ENCODE assay signal across 16 cellular contexts in the genomic region with DNA sequence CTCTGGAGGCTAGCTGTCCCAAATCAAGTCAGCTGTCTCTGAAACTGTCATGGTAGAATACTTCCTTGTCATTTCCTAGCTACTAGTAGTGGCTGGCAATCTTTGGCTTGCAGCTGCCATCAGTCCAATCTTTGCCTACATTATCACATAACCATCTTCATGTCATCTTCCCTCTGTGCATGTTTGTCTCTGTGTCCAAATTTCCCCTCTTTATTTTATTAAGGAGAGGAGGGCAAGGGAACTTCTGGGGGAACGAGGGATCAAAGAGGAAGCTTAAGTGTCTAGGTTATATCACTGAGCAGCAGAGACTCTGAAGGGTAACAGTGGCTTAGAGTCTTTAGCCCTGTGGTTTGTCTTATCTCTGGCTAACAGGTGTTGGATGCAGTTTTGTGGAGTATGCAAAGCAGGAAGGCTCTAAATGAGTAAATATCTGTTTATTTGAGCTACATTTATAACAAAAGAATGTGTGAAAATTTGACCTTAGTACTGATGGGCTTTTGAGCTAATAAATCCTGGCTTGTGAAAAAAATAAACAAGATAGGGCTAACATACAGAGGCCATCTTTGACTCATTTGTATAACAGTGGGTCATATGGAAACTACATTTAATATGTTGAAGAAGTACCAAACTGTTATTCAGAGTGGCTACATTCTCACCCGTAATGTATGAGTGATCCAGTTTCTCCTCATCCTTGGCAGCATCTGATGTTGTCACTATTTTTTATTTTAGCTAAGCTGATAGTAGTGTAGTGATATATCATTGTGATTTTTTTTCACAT. TPM values are rescaled to one million over a fixed set of nuclear protein-coding genes. Genes with fewer than 3 reads are reported as not detected.
DNase-seq lines count a peak whose midpoint lies in the region; ATAC-seq lines count a peak whose summit lies in the region.
"Had no signal": no experiment of that assay in that cellular context is flagged by ENCODE, and none has a peak within 500 bp of the region (broad histone marks: within the 10 kb centered on the region; RNA-seq: fewer than 3 reads in every experiment).

No MANE protein-coding gene starts in this region.

- no peaks in the 10 kb centered on the region for H3K36me3 Mint-ChIP-seq in CD8-positive, alpha-beta memory T cell

- H3K4me3 Mint-ChIP-seq in CD8-positive, alpha-beta memory T cell: no peak overlapping the region
- H3K4me3 Mint-ChIP-seq: activated CD4-positive, alpha-beta T cell treated with anti-CD3 and anti-CD28 coated beads for 36 hours had no signal

- CTCF ChIA-PET in CD8-positive, alpha-beta memory T cell (lab: Charles Lee): interaction anchor here (0.8 kb wide), 1 partner anchor 23 kb away, joined by 3 read pairs; no protein-coding TSS in a partner anchor

- peak; percentile 87 for ATAC-seq in GM18499 (IDR thresholded peaks at IDR 0.05; ENCODE audit: insufficient read depth, unreplicated experiment)
- peak; percentile 97 for ATAC-seq in GM19455 (IDR thresholded peaks at IDR 0.05; ENCODE audit: unreplicated experiment)
- ATAC-seq in HG02870 (IDR thresholded peaks at IDR 0.05; ENCODE audit: unreplicated experiment): peak; percentile 94
- ATAC-seq in HG03520 (IDR thresholded peaks at IDR 0.05; ENCODE audit: unreplicated experiment): peak; percentile 91
- ATAC-seq: activated CD4-positive, alpha-beta T cell treated with anti-CD3 and anti-CD28 coated beads for 36 hours had no signal

- H3K9me3 Mint-ChIP-seq in CD8-positive, alpha-beta memory T cell: peaks cover 3 to 5% (median 3%) of the 10 kb centered on the region in 5 donors

- peak overlapping the region in 1 of 8 donors; percentile 47 for H3K27ac Mint-ChIP-seq in CD8-positive, alpha-beta memory T cell
- H3K27ac Mint-ChIP-seq: activated CD4-positive, alpha-beta T cell treated with anti-CD3 and anti-CD28 coated beads for 36 hours had no signal

- no peak overlapping the region for H3K4me3 ChIP-seq in CD8-positive, alpha-beta memory T cell (ENCODE audit: low read length)

- H3K4me1 Mint-ChIP-seq in CD8-positive, alpha-beta memory T cell: no peaks in the 10 kb centered on the region
- H3K4me1 Mint-ChIP-seq: activated CD4-positive, alpha-beta T cell treated with anti-CD3 and anti-CD28 coated beads for 36 hours had no signal

- H3K27ac ChIP-seq in CD8-positive, alpha-beta memory T cell (ENCODE audit: low read depth, low read length): no peak overlapping the region
- H3K27ac ChIP-seq: epithelial cell of prostate had no signal

- H3K27me3 ChIP-seq in CD8-positive, alpha-beta memory T cell (ENCODE audit: insufficient read depth, low read length, poor library complexity, severe bottlenecking): no peaks in the 10 kb centered on the region

- DNase-seq in NCI-H69 (lab: John Stamatoyannopoulos, UW) (no peak), C1 segment of cervical spinal cord (lab: John Stamatoyannopoulos, UW) (no peak), NCI-H187 treated with DMSO at 0.1 percent for 48 hours (lab: John Stamatoyannopoulos, UW) (no peak)
- DNase-seq in CD8-positive, alpha-beta memory T cell: no peak
- DNase-seq: activated CD4-positive, alpha-beta T cell treated with anti-CD3 and anti-CD28 coated beads for 36 hours; activated naive CD4-positive, alpha-beta T cell; DND-41; hippocampal formation; NCI-H1436; NK-92 treated with Interleukin-12 subunit alpha and Interleukin-12 subunit beta, amount 100 ng/mL, for 24 hours; stimulated activated CD4-positive, alpha-beta T cell treated with anti-CD3 and anti-CD28 coated beads, Interleukin-12 subunit alpha, Interleukin-12 subunit beta, amount 100 ng/mL, for 4 hours had no signal

- H3K27me3 Mint-ChIP-seq in CD8-positive, alpha-beta memory T cell: peaks cover 16 to 17% of the 10 kb centered on the region in 2 donors

- no peaks in the 10 kb centered on the region for H3K9me3 ChIP-seq in CD8-positive, alpha-beta memory T cell (ENCODE audit: low read length)

- H3K36me3 ChIP-seq in CD8-positive, alpha-beta memory T cell (ENCODE audit: insufficient read depth, low read length): no peaks in the 10 kb centered on the region

- POLR2A ChIA-PET in CD8-positive, alpha-beta memory T cell (lab: Charles Lee): no interaction called here

- H3K4me1 ChIP-seq in CD8-positive, alpha-beta memory T cell (ENCODE audit: insufficient read depth, low read length): no peaks in the 10 kb centered on the region

RNA-seq across cellular contexts. Expression of a gene that starts 49.4 kb away (rescaled TPM):
- total RNA-seq in CD8-positive, alpha-beta memory T cell: 10 to 100 TPM; 10.8 to 14.7 TPM
- 19.2 TPM for polyA plus RNA-seq in CD8-positive, alpha-beta memory T cell
